Comparison of ENCODE assay signal across 8 cellular contexts in genomic region chrX:57573754-57574153, GRCh38. TPM values are rescaled to one million over a fixed set of nuclear protein-coding genes. Genes with fewer than 3 reads are reported as not detected.
DNase-seq lines count a peak whose midpoint lies in the region; ATAC-seq and TF ChIP-seq lines count a peak whose summit lies in the region.

No MANE protein-coding gene starts in this region.

- no peak overlapping the region for H3K9ac ChIP-seq in Loucy (ENCODE audit: low read depth, low read length, poor library complexity, severe bottlenecking)

- no peak overlapping the region for H3K4me2 ChIP-seq in Loucy (ENCODE audit: low read depth, low read length, poor library complexity, severe bottlenecking)

- no peak for TF ChIP-seq POLR2A in breast epithelium (IDR thresholded peaks at IDR 0.05)

- CTCF ChIA-PET in MCF 10A (lab: Yijun Ruan, JAX) = interaction anchor here (1.0 to 1.3 kb wide), 4 partner anchors 10 to 339 kb away, joined by 3 to 6 read pairs (median 4); no protein-coding TSS in a partner anchor

- no peaks in the 10 kb centered on the region for H3K4me1 Mint-ChIP-seq in MCF 10A (ENCODE audit: insufficient read depth, unreplicated experiment)

- H3K9me2 ChIP-seq in Loucy (replicated peaks; ENCODE audit: low read depth, low read length) = no peaks in the 10 kb centered on the region

- POLR2A ChIA-PET in MCF 10A (lab: Yijun Ruan, JAX) = no interaction called here

- no peaks in the 10 kb centered on the region for H3K27me3 Mint-ChIP-seq in MCF 10A (ENCODE audit: insufficient read depth, unreplicated experiment)

- TF ChIP-seq CTCF in MCF 10A (IDR thresholded peaks at IDR 0.05; ENCODE audit: unreplicated experiment) (peak; percentile 45), breast epithelium (IDR thresholded peaks at IDR 0.05) (no peak), Loucy (conservative IDR thresholded peaks at IDR 0.05; ENCODE audit: low read length) (peak; percentile 57), brain microvascular endothelial cell (IDR thresholded peaks at IDR 0.05; ENCODE audit: low read depth, low read length, missing control alignments) (peak; percentile 55), retinal pigment epithelial cell (conservative IDR thresholded peaks at IDR 0.05; ENCODE audit: low read depth, low read length) (peak; percentile 44)

- peak overlapping the region; percentile 80; the same call in 1 of the 2 replicates for H2AFZ ChIP-seq in Loucy (ENCODE audit: low read length)

- no peaks in the 10 kb centered on the region for H3K79me2 ChIP-seq in Loucy (ENCODE audit: insufficient read depth, low read length)

- in situ Hi-C loops in brain microvascular endothelial cell (cut with HindIII; ENCODE audit: low pct_ligation_motif_present, low sequenced_read_pairs) = no loop called here

- no peaks in the 10 kb centered on the region for H4K20me1 ChIP-seq in Loucy (ENCODE audit: insufficient read depth, low read length, poor library complexity, severe bottlenecking)

- peak; percentile 38 for DNase-seq in MCF 10A (ENCODE audit: unreplicated experiment)
- no peak for DNase-seq in breast epithelium (ENCODE audit: low spot score in 2 of 2)
- DNase-seq in brain microvascular endothelial cell = no peak
- DNase-seq in retinal pigment epithelial cell (ENCODE audit: low read depth) = no peak
- no peak for DNase-seq in occipital lobe (lab: John Stamatoyannopoulos, UW)
- DNase-seq in NCI-H2196 (lab: John Stamatoyannopoulos, UW; ENCODE audit: unreplicated experiment) = no peak

- H3K36me3 ChIP-seq in breast epithelium (no peaks in the 10 kb centered on the region), Loucy (ENCODE audit: insufficient read depth, low read length) (no peaks in the 10 kb centered on the region), brain microvascular endothelial cell (replicated peaks) (no peaks in the 10 kb centered on the region)

- H3K4me3 ChIP-seq in breast epithelium (no peak overlapping the region), Loucy (ENCODE audit: low read length, poor library complexity, severe bottlenecking) (no peak overlapping the region), brain microvascular endothelial cell (ENCODE audit: low read depth, low read length) (no peak overlapping the region), retinal pigment epithelial cell (ENCODE audit: low read length) (no peak overlapping the region)

- no peaks in the 10 kb centered on the region for H3K4me1 ChIP-seq in breast epithelium
- H3K4me1 ChIP-seq in Loucy (ENCODE audit: insufficient read depth, low read length, poor library complexity, severe bottlenecking) = no peaks in the 10 kb centered on the region

- ATAC-seq in HG02798 (IDR thresholded peaks at IDR 0.05; ENCODE audit: poor library complexity, unreplicated experiment) = no peak

- no peak overlapping the region for H3K27ac Mint-ChIP-seq in MCF 10A (ENCODE audit: low read depth, unreplicated experiment)

- no peaks in the 10 kb centered on the region for H3K9me3 Mint-ChIP-seq in MCF 10A (ENCODE audit: unreplicated experiment)

- H3K27ac ChIP-seq in breast epithelium (no peak overlapping the region), brain microvascular endothelial cell (no peak overlapping the region)

- H3K27me3 ChIP-seq in breast epithelium = no peaks in the 10 kb centered on the region
- no peaks in the 10 kb centered on the region for H3K27me3 ChIP-seq in Loucy (ENCODE audit: insufficient read depth, low read length, poor library complexity, severe bottlenecking)
- H3K27me3 ChIP-seq in brain microvascular endothelial cell (replicated peaks) = no peaks in the 10 kb centered on the region

- H3K36me3 Mint-ChIP-seq in MCF 10A (ENCODE audit: insufficient read depth, unreplicated experiment) = no peaks in the 10 kb centered on the region

- H3K9me3 ChIP-seq in breast epithelium = no peaks in the 10 kb centered on the region
- H3K9me3 ChIP-seq in Loucy (ENCODE audit: insufficient read depth, low read depth, low read length) = no peaks in the 10 kb centered on the region

- H3F3A ChIP-seq in Loucy (ENCODE audit: low read depth) = no peaks in the 10 kb centered on the region

- intact Hi-C loops in MCF 10A (cut with micrococcal nuclease) = loop anchor here (5.0 kb wide), 2 partner anchors 249 to 454 kb away; no protein-coding TSS in a partner anchor
- intact Hi-C loops in breast epithelium (cut with DNase I; ENCODE audit: low total_unique reads) = no loop called here

- no TSS peak for BruUV-seq in MCF 10A (replicated peaks; lab: Mats Ljungman, UMichigan)

- H3K4me3 Mint-ChIP-seq in MCF 10A (ENCODE audit: unreplicated experiment) = no peak overlapping the region

RNA-seq across cellular contexts. Expression of gene ZXDB, which starts 18.1 kb away (rescaled TPM):
- total RNA-seq in MCF 10A (2022) = 14.0 and 14.8 TPM in 2 replicates
- total RNA-seq in breast epithelium = 10 to 100 TPM; 10.9 to 22.4 (median 11.8) TPM
- 20.0 TPM for total RNA-seq in occipital lobe

Comparison
In these comparisons a context has a peak if more than half of its experiments do, and no peak if none do; other contexts are left out.
1. CTCF ChIP-seq: peak in MCF 10A (single experiment), Loucy (single experiment), brain microvascular endothelial cell (single experiment) and retinal pigment epithelial cell (single experiment); none in breast epithelium (0 of 3).